In the genomic region with DNA sequence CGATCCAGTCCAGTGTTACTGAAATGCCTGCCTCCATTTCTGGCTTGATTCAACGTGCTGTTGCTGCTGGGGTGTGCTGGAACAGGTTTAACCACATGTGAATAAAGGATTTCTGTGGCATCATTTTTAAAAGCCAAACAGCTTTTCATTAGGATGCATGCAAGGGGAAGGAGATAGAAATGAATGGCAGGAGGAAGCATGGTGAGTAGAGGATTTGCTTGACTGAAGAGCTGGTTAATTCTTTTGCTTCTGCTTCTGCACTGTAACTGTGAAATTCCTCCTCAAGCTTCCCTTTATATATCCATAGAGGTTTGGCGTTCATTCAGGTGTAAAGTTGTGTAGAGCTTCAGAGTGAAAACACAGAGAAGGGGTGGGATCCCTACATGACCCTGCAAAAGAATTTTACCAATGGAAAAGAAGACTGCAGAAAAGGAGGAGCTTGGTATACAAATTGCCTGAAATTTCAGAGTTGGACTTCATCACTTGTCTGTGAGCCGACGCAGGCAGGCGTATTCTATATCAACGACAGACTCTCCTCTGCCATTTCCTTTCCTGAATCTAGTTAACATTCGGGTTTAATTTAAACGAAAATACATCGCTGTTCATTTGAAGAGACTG, we compare ENCODE assay signal across 1 cellular context.
TF ChIP-seq lines count a peak whose summit lies in the region.

A gene with protein sequence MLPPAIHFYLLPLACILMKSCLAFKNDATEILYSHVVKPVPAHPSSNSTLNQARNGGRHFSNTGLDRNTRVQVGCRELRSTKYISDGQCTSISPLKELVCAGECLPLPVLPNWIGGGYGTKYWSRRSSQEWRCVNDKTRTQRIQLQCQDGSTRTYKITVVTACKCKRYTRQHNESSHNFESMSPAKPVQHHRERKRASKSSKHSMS (minus strand): TSS at position 270 of the 618 bp plus-strand sequence. CDS start 70 bp downstream, at position 200.

TF ChIP-seq in K562, 482 proteins besides CTCF, POLR2A, EP300 and RAD21 (continued from another document and continues in another):
- TF ChIP-seq, protein P1, sequence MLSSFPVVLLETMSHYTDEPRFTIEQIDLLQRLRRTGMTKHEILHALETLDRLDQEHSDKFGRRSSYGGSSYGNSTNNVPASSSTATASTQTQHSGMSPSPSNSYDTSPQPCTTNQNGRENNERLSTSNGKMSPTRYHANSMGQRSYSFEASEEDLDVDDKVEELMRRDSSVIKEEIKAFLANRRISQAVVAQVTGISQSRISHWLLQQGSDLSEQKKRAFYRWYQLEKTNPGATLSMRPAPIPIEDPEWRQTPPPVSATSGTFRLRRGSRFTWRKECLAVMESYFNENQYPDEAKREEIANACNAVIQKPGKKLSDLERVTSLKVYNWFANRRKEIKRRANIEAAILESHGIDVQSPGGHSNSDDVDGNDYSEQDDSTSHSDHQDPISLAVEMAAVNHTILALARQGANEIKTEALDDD (IDR thresholded peaks at IDR 0.05): peak; percentile 49
- peak; percentile 27; the same call in 1 of the 2 replicates for TF ChIP-seq CXXC5 (CRISPR knock-in tag; IDR thresholded peaks at IDR 0.05)
- TF ChIP-seq NFE2 (IDR thresholded peaks at IDR 0.05; ENCODE audit: low read depth): peak; percentile 62
- TF ChIP-seq RAD51 (IDR thresholded peaks at IDR 0.05; ENCODE audit: borderline replicate concordance, low read depth): peak; percentile 5; the same call in 1 of the 2 replicates
- TF ChIP-seq ZNF583 (CRISPR knock-in tag; IDR thresholded peaks at IDR 0.05): no peak
- TF ChIP-seq CBFB (CRISPR knock-in tag; IDR thresholded peaks at IDR 0.05): no peak
- peak in 1 of 2 experiments; percentile 71; a peak in 2 of 4 replicates for TF ChIP-seq NONO (IDR thresholded peaks at IDR 0.05; ENCODE audit: low read depth in 2 of 2, low read length in 1 of 2)
- peak; percentile 43 for TF ChIP-seq KDM5B (IDR thresholded peaks at IDR 0.05; ENCODE audit: insufficient replicate concordance, low read depth, low read length)
- no peak for TF ChIP-seq ZKSCAN3 (CRISPR knock-in tag; IDR thresholded peaks at IDR 0.05)
- no peak for TF ChIP-seq CBX3 (IDR thresholded peaks at IDR 0.05; ENCODE audit: borderline replicate concordance in 1 of 2, low read length in 2 of 2)
- TF ChIP-seq, protein P2, sequence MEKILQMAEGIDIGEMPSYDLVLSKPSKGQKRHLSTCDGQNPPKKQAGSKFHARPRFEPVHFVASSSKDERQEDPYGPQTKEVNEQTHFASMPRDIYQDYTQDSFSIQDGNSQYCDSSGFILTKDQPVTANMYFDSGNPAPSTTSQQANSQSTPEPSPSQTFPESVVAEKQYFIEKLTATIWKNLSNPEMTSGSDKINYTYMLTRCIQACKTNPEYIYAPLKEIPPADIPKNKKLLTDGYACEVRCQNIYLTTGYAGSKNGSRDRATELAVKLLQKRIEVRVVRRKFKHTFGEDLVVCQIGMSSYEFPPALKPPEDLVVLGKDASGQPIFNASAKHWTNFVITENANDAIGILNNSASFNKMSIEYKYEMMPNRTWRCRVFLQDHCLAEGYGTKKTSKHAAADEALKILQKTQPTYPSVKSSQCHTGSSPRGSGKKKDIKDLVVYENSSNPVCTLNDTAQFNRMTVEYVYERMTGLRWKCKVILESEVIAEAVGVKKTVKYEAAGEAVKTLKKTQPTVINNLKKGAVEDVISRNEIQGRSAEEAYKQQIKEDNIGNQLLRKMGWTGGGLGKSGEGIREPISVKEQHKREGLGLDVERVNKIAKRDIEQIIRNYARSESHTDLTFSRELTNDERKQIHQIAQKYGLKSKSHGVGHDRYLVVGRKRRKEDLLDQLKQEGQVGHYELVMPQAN (IDR thresholded peaks at IDR 0.05; ENCODE audit: borderline replicate concordance): peak; percentile 63; the same call in 1 of the 2 replicates
- TF ChIP-seq MYC (IDR thresholded peaks at IDR 0.05; ENCODE audit: low read depth, low read length): peak; percentile 16; the same call in 1 of the 2 replicates
- no peak for TF ChIP-seq MYC (CRISPR knock-in tag; IDR thresholded peaks at IDR 0.05; ENCODE audit: borderline replicate concordance, low read depth)
- TF ChIP-seq, protein P3, sequence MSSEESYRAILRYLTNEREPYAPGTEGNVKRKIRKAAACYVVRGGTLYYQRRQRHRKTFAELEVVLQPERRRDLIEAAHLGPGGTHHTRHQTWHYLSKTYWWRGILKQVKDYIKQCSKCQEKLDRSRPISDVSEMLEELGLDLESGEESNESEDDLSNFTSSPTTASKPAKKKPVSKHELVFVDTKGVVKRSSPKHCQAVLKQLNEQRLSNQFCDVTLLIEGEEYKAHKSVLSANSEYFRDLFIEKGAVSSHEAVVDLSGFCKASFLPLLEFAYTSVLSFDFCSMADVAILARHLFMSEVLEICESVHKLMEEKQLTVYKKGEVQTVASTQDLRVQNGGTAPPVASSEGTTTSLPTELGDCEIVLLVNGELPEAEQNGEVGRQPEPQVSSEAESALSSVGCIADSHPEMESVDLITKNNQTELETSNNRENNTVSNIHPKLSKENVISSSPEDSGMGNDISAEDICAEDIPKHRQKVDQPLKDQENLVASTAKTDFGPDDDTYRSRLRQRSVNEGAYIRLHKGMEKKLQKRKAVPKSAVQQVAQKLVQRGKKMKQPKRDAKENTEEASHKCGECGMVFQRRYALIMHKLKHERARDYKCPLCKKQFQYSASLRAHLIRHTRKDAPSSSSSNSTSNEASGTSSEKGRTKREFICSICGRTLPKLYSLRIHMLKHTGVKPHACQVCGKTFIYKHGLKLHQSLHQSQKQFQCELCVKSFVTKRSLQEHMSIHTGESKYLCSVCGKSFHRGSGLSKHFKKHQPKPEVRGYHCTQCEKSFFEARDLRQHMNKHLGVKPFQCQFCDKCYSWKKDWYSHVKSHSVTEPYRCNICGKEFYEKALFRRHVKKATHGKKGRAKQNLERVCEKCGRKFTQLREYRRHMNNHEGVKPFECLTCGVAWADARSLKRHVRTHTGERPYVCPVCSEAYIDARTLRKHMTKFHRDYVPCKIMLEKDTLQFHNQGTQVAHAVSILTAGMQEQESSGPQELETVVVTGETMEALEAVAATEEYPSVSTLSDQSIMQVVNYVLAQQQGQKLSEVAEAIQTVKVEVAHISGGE (CRISPR knock-in tag; IDR thresholded peaks at IDR 0.05): no peak
- TF ChIP-seq FOXK2 (conservative IDR thresholded peaks at IDR 0.05 in 1 of 2, IDR thresholded peaks at IDR 0.05 in 1 of 2; ENCODE audit: low read depth in 2 of 2): 0 out of 4 replicates have a peak, but pooled peaks have one; percentile 6 to 12
- peak; percentile 80 for TF ChIP-seq TBP (optimal IDR thresholded peaks at IDR 0.05; ENCODE audit: low read depth, low read length)
- 0 out of 2 replicates have a peak, but pooled peaks have one; percentile 66 for TF ChIP-seq HDAC2 (IDR thresholded peaks at IDR 0.05)
- no peak for TF ChIP-seq TARDBP (IDR thresholded peaks at IDR 0.05)
- no peak for TF ChIP-seq FOXA1 (IDR thresholded peaks at IDR 0.05; ENCODE audit: borderline replicate concordance)
- TF ChIP-seq CTBP1 (IDR thresholded peaks at IDR 0.05; ENCODE audit: borderline replicate concordance): peak; percentile 35; the same call in 1 of the 2 replicates
- TF ChIP-seq POLR2H (tag; IDR thresholded peaks at IDR 0.05; ENCODE audit: low read depth): peak; percentile 91
- no peak for TF ChIP-seq SOX6 (IDR thresholded peaks at IDR 0.05)
- TF ChIP-seq, protein P4, sequence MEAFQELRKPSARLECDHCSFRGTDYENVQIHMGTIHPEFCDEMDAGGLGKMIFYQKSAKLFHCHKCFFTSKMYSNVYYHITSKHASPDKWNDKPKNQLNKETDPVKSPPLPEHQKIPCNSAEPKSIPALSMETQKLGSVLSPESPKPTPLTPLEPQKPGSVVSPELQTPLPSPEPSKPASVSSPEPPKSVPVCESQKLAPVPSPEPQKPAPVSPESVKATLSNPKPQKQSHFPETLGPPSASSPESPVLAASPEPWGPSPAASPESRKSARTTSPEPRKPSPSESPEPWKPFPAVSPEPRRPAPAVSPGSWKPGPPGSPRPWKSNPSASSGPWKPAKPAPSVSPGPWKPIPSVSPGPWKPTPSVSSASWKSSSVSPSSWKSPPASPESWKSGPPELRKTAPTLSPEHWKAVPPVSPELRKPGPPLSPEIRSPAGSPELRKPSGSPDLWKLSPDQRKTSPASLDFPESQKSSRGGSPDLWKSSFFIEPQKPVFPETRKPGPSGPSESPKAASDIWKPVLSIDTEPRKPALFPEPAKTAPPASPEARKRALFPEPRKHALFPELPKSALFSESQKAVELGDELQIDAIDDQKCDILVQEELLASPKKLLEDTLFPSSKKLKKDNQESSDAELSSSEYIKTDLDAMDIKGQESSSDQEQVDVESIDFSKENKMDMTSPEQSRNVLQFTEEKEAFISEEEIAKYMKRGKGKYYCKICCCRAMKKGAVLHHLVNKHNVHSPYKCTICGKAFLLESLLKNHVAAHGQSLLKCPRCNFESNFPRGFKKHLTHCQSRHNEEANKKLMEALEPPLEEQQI (IDR thresholded peaks at IDR 0.05): peak; percentile 10; the same call in 1 of the 2 replicates
- TF ChIP-seq MEIS2 (IDR thresholded peaks at IDR 0.05; ENCODE audit: partially characterized antibody): peak; percentile 29
- TF ChIP-seq L3MBTL2 (IDR thresholded peaks at IDR 0.05): peak; percentile 39; the same call in 1 of the 2 replicates
- TF ChIP-seq NR1H2 (CRISPR knock-in tag; IDR thresholded peaks at IDR 0.05): no peak
- TF ChIP-seq, protein P5, sequence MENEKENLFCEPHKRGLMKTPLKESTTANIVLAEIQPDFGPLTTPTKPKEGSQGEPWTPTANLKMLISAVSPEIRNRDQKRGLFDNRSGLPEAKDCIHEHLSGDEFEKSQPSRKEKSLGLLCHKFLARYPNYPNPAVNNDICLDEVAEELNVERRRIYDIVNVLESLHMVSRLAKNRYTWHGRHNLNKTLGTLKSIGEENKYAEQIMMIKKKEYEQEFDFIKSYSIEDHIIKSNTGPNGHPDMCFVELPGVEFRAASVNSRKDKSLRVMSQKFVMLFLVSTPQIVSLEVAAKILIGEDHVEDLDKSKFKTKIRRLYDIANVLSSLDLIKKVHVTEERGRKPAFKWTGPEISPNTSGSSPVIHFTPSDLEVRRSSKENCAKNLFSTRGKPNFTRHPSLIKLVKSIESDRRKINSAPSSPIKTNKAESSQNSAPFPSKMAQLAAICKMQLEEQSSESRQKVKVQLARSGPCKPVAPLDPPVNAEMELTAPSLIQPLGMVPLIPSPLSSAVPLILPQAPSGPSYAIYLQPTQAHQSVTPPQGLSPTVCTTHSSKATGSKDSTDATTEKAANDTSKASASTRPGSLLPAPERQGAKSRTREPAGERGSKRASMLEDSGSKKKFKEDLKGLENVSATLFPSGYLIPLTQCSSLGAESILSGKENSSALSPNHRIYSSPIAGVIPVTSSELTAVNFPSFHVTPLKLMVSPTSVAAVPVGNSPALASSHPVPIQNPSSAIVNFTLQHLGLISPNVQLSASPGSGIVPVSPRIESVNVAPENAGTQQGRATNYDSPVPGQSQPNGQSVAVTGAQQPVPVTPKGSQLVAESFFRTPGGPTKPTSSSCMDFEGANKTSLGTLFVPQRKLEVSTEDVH (IDR thresholded peaks at IDR 0.05; ENCODE audit: low read depth, partially characterized antibody): no peak
- TF ChIP-seq HDAC1 (IDR thresholded peaks at IDR 0.05): peak in 1 of 2 experiments; percentile 66; a peak in 1 of 4 replicates
- TF ChIP-seq, protein P6, sequence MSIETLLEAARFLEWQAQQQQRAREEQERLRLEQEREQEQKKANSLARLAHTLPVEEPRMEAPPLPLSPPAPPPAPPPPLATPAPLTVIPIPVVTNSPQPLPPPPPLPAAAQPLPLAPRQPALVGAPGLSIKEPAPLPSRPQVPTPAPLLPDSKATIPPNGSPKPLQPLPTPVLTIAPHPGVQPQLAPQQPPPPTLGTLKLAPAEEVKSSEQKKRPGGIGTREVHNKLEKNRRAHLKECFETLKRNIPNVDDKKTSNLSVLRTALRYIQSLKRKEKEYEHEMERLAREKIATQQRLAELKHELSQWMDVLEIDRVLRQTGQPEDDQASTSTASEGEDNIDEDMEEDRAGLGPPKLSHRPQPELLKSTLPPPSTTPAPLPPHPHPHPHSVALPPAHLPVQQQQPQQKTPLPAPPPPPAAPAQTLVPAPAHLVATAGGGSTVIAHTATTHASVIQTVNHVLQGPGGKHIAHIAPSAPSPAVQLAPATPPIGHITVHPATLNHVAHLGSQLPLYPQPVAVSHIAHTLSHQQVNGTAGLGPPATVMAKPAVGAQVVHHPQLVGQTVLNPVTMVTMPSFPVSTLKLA (conservative IDR thresholded peaks at IDR 0.05): 0 out of 4 replicates have a peak, but pooled peaks of 1 of the 2 experiments have one; percentile 23
- peak in 1 of 3 experiments; percentile 26 for TF ChIP-seq YY1 (IDR thresholded peaks at IDR 0.05; ENCODE audit: borderline replicate concordance in 1 of 3, control insufficient read depth in 1 of 3, extremely low read depth in 1 of 3, insufficient read depth in 3 of 3, insufficient read length in 1 of 3, insufficient replicate concordance in 2 of 3, low read depth in 1 of 3, low read length in 2 of 3)
- peak; percentile 43; the same call in 1 of the 2 replicates for TF ChIP-seq ATF7 (IDR thresholded peaks at IDR 0.05)
- TF ChIP-seq, protein P7, sequence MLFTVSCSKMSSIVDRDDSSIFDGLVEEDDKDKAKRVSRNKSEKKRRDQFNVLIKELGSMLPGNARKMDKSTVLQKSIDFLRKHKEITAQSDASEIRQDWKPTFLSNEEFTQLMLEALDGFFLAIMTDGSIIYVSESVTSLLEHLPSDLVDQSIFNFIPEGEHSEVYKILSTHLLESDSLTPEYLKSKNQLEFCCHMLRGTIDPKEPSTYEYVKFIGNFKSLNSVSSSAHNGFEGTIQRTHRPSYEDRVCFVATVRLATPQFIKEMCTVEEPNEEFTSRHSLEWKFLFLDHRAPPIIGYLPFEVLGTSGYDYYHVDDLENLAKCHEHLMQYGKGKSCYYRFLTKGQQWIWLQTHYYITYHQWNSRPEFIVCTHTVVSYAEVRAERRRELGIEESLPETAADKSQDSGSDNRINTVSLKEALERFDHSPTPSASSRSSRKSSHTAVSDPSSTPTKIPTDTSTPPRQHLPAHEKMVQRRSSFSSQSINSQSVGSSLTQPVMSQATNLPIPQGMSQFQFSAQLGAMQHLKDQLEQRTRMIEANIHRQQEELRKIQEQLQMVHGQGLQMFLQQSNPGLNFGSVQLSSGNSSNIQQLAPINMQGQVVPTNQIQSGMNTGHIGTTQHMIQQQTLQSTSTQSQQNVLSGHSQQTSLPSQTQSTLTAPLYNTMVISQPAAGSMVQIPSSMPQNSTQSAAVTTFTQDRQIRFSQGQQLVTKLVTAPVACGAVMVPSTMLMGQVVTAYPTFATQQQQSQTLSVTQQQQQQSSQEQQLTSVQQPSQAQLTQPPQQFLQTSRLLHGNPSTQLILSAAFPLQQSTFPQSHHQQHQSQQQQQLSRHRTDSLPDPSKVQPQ (CRISPR knock-in tag; IDR thresholded peaks at IDR 0.05; ENCODE audit: borderline replicate concordance): no peak
- TF ChIP-seq, protein P8, sequence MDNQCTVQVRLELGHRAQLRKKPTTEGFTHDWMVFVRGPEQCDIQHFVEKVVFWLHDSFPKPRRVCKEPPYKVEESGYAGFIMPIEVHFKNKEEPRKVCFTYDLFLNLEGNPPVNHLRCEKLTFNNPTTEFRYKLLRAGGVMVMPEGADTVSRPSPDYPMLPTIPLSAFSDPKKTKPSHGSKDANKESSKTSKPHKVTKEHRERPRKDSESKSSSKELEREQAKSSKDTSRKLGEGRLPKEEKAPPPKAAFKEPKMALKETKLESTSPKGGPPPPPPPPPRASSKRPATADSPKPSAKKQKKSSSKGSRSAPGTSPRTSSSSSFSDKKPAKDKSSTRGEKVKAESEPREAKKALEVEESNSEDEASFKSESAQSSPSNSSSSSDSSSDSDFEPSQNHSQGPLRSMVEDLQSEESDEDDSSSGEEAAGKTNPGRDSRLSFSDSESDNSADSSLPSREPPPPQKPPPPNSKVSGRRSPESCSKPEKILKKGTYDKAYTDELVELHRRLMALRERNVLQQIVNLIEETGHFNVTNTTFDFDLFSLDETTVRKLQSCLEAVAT (IDR thresholded peaks at IDR 0.05): 0 out of 4 replicates have a peak, but pooled peaks of 1 of the 2 experiments have one; percentile 49
- TF ChIP-seq RBBP5 (IDR thresholded peaks at IDR 0.05; ENCODE audit: borderline replicate concordance, insufficient read depth, low read length, poor library complexity, severe bottlenecking): peak; percentile 52
- TF ChIP-seq NCOA4 (IDR thresholded peaks at IDR 0.05; ENCODE audit: partially characterized antibody): no peak
- TF ChIP-seq POLR2B (IDR thresholded peaks at IDR 0.05; ENCODE audit: low read depth, partially characterized antibody): peak; percentile 68
